ENCODE assay signal across 8 cellular contexts in the genomic region with DNA sequence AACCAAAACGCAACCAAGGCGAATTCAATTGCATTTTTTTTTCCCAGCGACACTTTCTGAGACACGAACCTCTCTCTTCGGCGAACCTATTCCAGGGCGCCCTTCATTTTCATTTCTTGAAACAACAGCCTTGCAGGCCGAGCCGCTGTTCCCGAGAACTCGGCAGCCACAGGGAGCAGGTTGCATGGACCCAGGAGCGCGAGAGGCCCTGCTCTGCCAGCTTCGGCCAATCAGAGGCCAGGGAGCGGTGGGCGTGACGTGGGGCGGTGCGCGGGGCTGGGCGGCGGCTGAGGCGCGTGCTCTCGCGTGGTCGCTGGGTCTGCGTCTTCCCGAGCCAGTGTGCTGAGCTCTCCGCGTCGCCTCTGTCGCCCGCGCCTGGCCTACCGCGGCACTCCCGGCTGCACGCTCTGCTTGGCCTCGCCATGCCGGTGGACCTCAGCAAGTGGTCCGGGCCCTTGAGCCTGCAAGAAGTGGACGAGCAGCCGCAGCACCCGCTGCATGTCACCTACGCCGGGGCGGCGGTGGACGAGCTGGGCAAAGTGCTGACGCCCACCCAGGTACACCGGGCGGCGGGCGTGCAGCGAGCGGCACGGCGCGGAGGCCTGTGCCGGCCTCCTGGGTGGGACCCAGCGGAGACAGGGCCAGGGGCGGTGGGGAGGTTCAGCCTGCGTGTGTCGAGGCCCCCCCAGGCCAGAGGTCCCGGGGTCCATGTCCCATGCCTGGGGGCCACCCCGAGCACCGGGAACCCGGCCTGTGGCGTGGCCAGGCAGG. TPM values are rescaled to one million over a fixed set of nuclear protein-coding genes. Genes with fewer than 3 reads are reported as not detected.
A peak's percentile ranks its signal among the peaks of the same experiment; 100 is the strongest.
DNase-seq lines count a peak whose midpoint lies in the region; ATAC-seq, FAIRE-seq and TF ChIP-seq lines count a peak whose summit lies in the region.

TSS of gene PEBP1 (plus strand) at position 337 of the 771 bp plus-strand sequence. CDS start at position 423, 86 bp downstream.

- H3K4me3 ChIP-seq in left ventricle myocardium inferior: peak within 1 kb of the TSS; percentile 92
- peak within 1 kb of the TSS; percentile 63 to 84 for H3K4me3 ChIP-seq in prostate gland

- peaks cover 54% of the 10 kb centered on the region for H3K4me1 ChIP-seq in left ventricle myocardium inferior
- H3K4me1 ChIP-seq in prostate gland (replicated peaks): peaks cover 5% of the 10 kb centered on the region

- DNase-seq in GM12892 (ENCODE audit: insufficient read length): peak; percentile 91
- peak; percentile 89 for DNase-seq in NCI-H146 treated with DMSO at 0.1 percent for 48 hours (lab: John Stamatoyannopoulos, UW; ENCODE audit: unreplicated experiment)
- peak; percentile 87 to 88 (median 88) for DNase-seq in T-helper 17 cell
- DNase-seq in amygdala (lab: John Stamatoyannopoulos, UW): peak; percentile 57 to 99 (median 95)
- DNase-seq in left ventricle myocardium inferior: peak; percentile 97
- DNase-seq in prostate gland (ENCODE audit: low spot score): peak; percentile 96
- DNase-seq in ureter (ENCODE audit: low spot score): peak; percentile 97

- WGBS in prostate gland: 1% methylated on average over 47 of the region's 70 CpGs

- TF ChIP-seq POLR2A in GM12892 (IDR thresholded peaks at IDR 0.05; ENCODE audit: low read depth, low read length): peak; percentile 94
- peak; percentile 94 for TF ChIP-seq POLR2A in prostate gland (IDR thresholded peaks at IDR 0.05)

- H3K27me3 ChIP-seq in left ventricle myocardium inferior (ENCODE audit: low read depth): no peaks in the 10 kb centered on the region
- no peaks in the 10 kb centered on the region for H3K27me3 ChIP-seq in prostate gland (replicated peaks; ENCODE audit: insufficient read depth)

- intact Hi-C loops in left ventricle myocardium inferior (cut with micrococcal nuclease) (no loop called here), prostate gland (cut with DNase I) (loop anchor here (5.0 kb wide), 2 partner anchors 46 to 236 kb away; partner anchors contain the start of gene TAOK3)

- H3K27ac ChIP-seq in left ventricle myocardium inferior (replicated peaks) (peak within 1 kb of the TSS; percentile 94), prostate gland (peak within 1 kb of the TSS; percentile 84 to 86)

- H3K27me3 Mint-ChIP-seq in T-helper 17 cell: no peaks in the 10 kb centered on the region

- peak; percentile 92 for FAIRE-seq in GM12892 (lab: Jason Lieb, UNC)

- H3K9me3 ChIP-seq in T-helper 17 cell (ENCODE audit: control insufficient read depth, low read length, poor library complexity, severe bottlenecking) (no peaks in the 10 kb centered on the region), left ventricle myocardium inferior (replicated peaks) (no peaks in the 10 kb centered on the region), prostate gland (no peaks in the 10 kb centered on the region)

- H3K36me3 Mint-ChIP-seq in T-helper 17 cell (ENCODE audit: low read depth): peaks cover 2% of the 10 kb centered on the region

- peak within 1 kb of the TSS; percentile 95 for H3K4me3 Mint-ChIP-seq in T-helper 17 cell

- peak; percentile 10 for TF ChIP-seq CTCF in left ventricle myocardium inferior (IDR thresholded peaks at IDR 0.05; ENCODE audit: borderline replicate concordance)
- TF ChIP-seq CTCF in prostate gland (IDR thresholded peaks at IDR 0.05): no peak

- peaks cover 34% of the 10 kb centered on the region for H3K36me3 ChIP-seq in left ventricle myocardium inferior
- H3K36me3 ChIP-seq in prostate gland: peaks cover 0 to 5% of the 10 kb centered on the region in 2 donors

- peak within 1 kb of the TSS; percentile 93 for H3K27ac Mint-ChIP-seq in T-helper 17 cell

- ATAC-seq in HG02840 (IDR thresholded peaks at IDR 0.05; ENCODE audit: low FRiP score, unreplicated experiment): peak; percentile 95
- ATAC-seq in T-helper 17 cell: peak; percentile 100

- peaks cover 25% of the 10 kb centered on the region for H3K4me1 Mint-ChIP-seq in T-helper 17 cell

RNA-seq across cellular contexts. Expression of gene PEBP1, which starts in this region (rescaled TPM):
- polyA plus RNA-seq in GM12892 (2012; ENCODE audit: missing spikeins): 188 TPM
- 100 to 1,000 TPM; 108 to 113 TPM for total RNA-seq in T-helper 17 cell
- total RNA-seq in left ventricle myocardium inferior: 461 TPM
- 100 to 1,000 TPM; 538 to 621 TPM for total RNA-seq in prostate gland
- total RNA-seq in ureter: 291 TPM

Comparison
In these comparisons a context has a peak if more than half of its experiments do, and no peak if none do; other contexts are left out.
1. Peak in every context shown above with its lines: DNase-seq, ATAC-seq, H3K4me3 ChIP-seq and H3K27ac ChIP-seq.